25 cellular contexts compared by ENCODE assay signal in the genomic region with DNA sequence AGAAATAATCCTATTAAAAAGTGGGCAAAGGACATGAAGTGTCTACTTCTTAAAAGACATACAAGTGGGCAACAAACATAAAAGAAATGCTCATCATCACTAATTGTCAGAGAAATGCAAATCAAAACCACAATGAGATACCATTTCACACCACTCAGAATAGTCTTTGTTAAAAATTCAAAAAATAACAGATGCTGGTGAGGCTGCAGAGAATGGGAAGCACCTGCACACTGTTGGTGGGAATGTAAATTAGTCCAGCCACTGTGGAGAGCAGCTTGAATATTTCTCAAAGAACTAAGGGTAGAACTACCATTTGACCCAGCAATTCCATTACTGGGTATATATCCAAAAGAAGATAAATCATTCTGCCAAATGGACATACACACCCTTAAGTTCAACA.
"Had no signal": no experiment of that assay in that cellular context is flagged by ENCODE, and none has a peak within 500 bp of the region (broad histone marks: within the 10 kb centered on the region; RNA-seq: fewer than 3 reads in every experiment).

No MANE protein-coding gene starts in this region.

- H3K9me3 ChIP-seq: ascending aorta, colonic mucosa, SJCRH30 had no signal

- ATAC-seq: activated CD8-positive, alpha-beta T cell treated with anti-CD3 and anti-CD28 coated beads for 36 hours; Panc1 had no signal

- H3K27me3 ChIP-seq: ascending aorta, cardiac muscle cell, colonic mucosa, SJCRH30 had no signal

- H3K4me1 ChIP-seq: ascending aorta, colonic mucosa, SJCRH30 had no signal

- H3K4me3 ChIP-seq: ascending aorta, cardiac muscle cell, colonic mucosa, SJCRH30, SK-N-MC had no signal

- DNase-seq: activated CD4-positive, alpha-beta T cell treated with anti-CD3 and anti-CD28 coated beads for 1 hour; activated CD4-positive, alpha-beta T cell treated with anti-CD3 and anti-CD28 coated beads for 48 hours; activated CD4-positive, CD25-positive, alpha-beta regulatory T cell; activated CD8-positive, alpha-beta T cell treated with anti-CD3 and anti-CD28 coated beads for 36 hours; activated gamma-delta T cell; activated naive CD4-positive, alpha-beta T cell treated with Interleukin-2 at 50 U/mL for 16 hours; activated naive CD8-positive, alpha-beta T cell treated with anti-CD3 and anti-CD28 coated beads, Interleukin-2, amount 10 ng/mL, durations not matched to agents 7 days and 5 days; activated T-cell treated with anti-CD3 and anti-CD28 coated beads, Interleukin-2, amount 50 U/mL, for 1 hour; amygdala; colonic mucosa; NCI-H1048; NCI-H1436 treated with DMSO at 0.1 percent for 48 hours; NCI-H1694 treated with DMSO at 0.1 percent for 48 hours; NCI-H2029; NCI-H510A; NCI-H69; NCI-H82; SHP77; SJCRH30; T1000; WERI-Rb-1 had no signal

- H3K27ac ChIP-seq: ascending aorta, cardiac muscle cell, colonic mucosa, SJCRH30, SK-N-MC, WERI-Rb-1 had no signal

- H3K36me3 ChIP-seq: ascending aorta, cardiac muscle cell, colonic mucosa, SJCRH30, WERI-Rb-1 had no signal
